Comparison of ENCODE assay signal across 8 cellular contexts in genomic region chr2:54723300-54724149, GRCh38. TPM values are rescaled to one million over a fixed set of nuclear protein-coding genes. Genes with fewer than 3 reads are reported as not detected.
DNase-seq lines count a peak whose midpoint lies in the region; ATAC-seq and TF ChIP-seq lines count a peak whose summit lies in the region.

Gene EML6, plus strand, starts transcription at chr2:54723662. Its CDS starts 1,400 bp downstream, at chr2:54725062.

- peak; percentile 22 for TF ChIP-seq CTCF in choroid plexus epithelial cell (conservative IDR thresholded peaks at IDR 0.05; ENCODE audit: low read depth, low read length)
- no peak for TF ChIP-seq CTCF in kidney epithelial cell (IDR thresholded peaks at IDR 0.05; ENCODE audit: insufficient read depth, low read length, poor library complexity, severe bottlenecking)

- DNase-seq in AG20443 (ENCODE audit: low spot score) (peak; percentile 98), NCI-H460 (ENCODE audit: extremely low read depth, low read depth) (peak; percentile 99), choroid plexus epithelial cell (ENCODE audit: low read depth) (peak; percentile 99), kidney epithelial cell (ENCODE audit: low read depth) (peak; percentile 92)
- DNase-seq in activated CD4-positive, alpha-beta T cell treated with anti-CD3 and anti-CD28 coated beads for 24 hours (ENCODE audit: low read depth in 2 of 2): peak; percentile 96
- peak; percentile 97 for DNase-seq in stimulated activated CD4-positive, alpha-beta T cell treated with anti-CD3 and anti-CD28 coated beads, Interleukin-15, amount 100 ng/mL, for 48 hours (ENCODE audit: low read depth in 2 of 2)

- H3K4me3 ChIP-seq in choroid plexus epithelial cell (ENCODE audit: low read depth, low read length) (peak within 1 kb of the TSS; percentile 80), kidney epithelial cell (ENCODE audit: low read depth, low read length) (peak within 1 kb of the TSS; percentile 66)

- no peaks in the 10 kb centered on the region for H3K36me3 ChIP-seq in kidney epithelial cell (ENCODE audit: control insufficient read depth, insufficient read depth, low read length)

- peak; percentile 98 for ATAC-seq in GM19035 (IDR thresholded peaks at IDR 0.05; ENCODE audit: unreplicated experiment)
- peak; percentile 99 for ATAC-seq in HG03432 (IDR thresholded peaks at IDR 0.05; ENCODE audit: unreplicated experiment)

- peaks cover 11% of the 10 kb centered on the region for H3K27me3 ChIP-seq in kidney epithelial cell (ENCODE audit: control insufficient read depth, insufficient read depth, low read length)

RNA-seq across cellular contexts. Expression of gene EML6, which starts in this region (rescaled TPM):
- total RNA-seq in NCI-H460 (2014; rRNA removed; shearing (Covaris generic)): 0.09 and 0.17 TPM in 2 replicates
- 0.19 and 1.4 TPM in 2 replicates for polyA plus RNA-seq in NCI-H460 (2014; cell fraction: nucleus; rRNA removed)
- 0.63 and 4.7 TPM in 2 replicates for total RNA-seq in kidney epithelial cell

Comparison
In these comparisons a context has a peak if more than half of its experiments do, and no peak if none do; other contexts are left out.
1. Peak in every context shown above with its lines: DNase-seq, ATAC-seq and H3K4me3 ChIP-seq.